Comparison of ENCODE assay signal across 8 cellular contexts in the genomic region with DNA sequence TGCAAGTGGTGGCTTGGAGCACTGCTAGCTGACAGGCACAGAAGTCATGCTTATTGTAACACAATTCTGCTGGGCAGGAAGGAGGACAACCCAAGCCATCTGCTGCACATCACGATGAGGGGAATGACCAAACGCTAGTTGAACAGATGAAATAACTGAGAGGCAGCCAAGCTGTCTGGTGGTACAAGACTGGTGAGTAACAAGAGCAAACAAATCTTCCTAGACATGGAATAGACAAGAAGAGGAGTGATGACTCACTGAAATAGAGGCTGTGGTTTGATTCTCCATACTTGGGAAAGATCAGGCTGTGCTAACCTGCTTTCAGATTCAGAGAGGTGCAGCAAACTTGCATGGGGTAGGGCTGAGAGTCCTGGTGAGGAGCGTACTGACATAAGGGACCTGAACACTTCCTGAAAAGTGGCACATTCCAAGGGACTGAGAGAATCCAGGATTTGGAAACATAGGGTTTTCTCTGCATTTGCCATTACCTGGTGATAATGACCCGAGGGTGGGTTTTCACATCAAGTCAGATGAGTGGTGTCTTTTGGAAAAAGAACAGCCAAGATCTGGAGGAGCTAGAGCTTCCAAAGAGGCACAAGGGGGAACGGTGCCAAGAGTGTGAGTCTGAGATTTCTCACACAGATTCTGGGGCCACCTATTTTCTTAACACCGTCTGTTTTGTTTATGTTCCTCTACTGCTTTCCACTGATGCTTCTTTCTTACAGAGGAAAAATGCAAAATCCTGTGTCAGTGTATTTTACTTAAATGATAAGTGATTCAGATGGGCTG.
A peak's percentile ranks its signal among the peaks of the same experiment; 100 is the strongest.
DNase-seq lines count a peak whose midpoint lies in the region; ATAC-seq and TF ChIP-seq lines count a peak whose summit lies in the region.

No MANE protein-coding gene starts in this region.

- H3K4me3 ChIP-seq in HFF-Myc (replicated peaks; ENCODE audit: low read depth, low read length) (no peak overlapping the region), gastroesophageal sphincter (no peak overlapping the region)

- H3K4me1 ChIP-seq in gastroesophageal sphincter = peaks cover 0 to 6% (median 0%) of the 10 kb centered on the region in 3 donors

- DNase-seq in A172 (ENCODE audit: low spot score) (peak; percentile 82), HFF-Myc (ENCODE audit: extremely low read depth, low read depth) (peak; percentile 30), T1000 (lab: John Stamatoyannopoulos, UW) (peak; percentile 18), NCI-H526 treated with DMSO at 0.1 percent for 48 hours (lab: John Stamatoyannopoulos, UW) (no peak), GF-D8 (lab: John Stamatoyannopoulos, UW) (no peak)
- DNase-seq in activated CD8-positive, alpha-beta memory T cell treated with anti-CD3 and anti-CD28 coated beads for 24 hours = no peak

- no peaks in the 10 kb centered on the region for H3K9me3 ChIP-seq in gastroesophageal sphincter

- no peaks in the 10 kb centered on the region for H3K36me3 ChIP-seq in gastroesophageal sphincter

- no peak overlapping the region for H3K27ac ChIP-seq in gastroesophageal sphincter

- TF ChIP-seq EP300 in gastroesophageal sphincter (IDR thresholded peaks at IDR 0.05) = no peak

- no peak for TF ChIP-seq POLR2A in gastroesophageal sphincter (IDR thresholded peaks at IDR 0.05)

- H3K27me3 ChIP-seq in gastroesophageal sphincter = no peaks in the 10 kb centered on the region

- 60 to 71% methylated on average over 4 to 6 of the region's 6 CpGs for WGBS in gastroesophageal sphincter (ENCODE audit: low coverage in 1 of 2), 2 donors

- no peak for TF ChIP-seq CTCF in HFF-Myc (IDR thresholded peaks at IDR 0.05; ENCODE audit: low read depth, low read length, missing control alignments)
- no peak for TF ChIP-seq CTCF in gastroesophageal sphincter (IDR thresholded peaks at IDR 0.05)

- ATAC-seq in gastroesophageal sphincter (peak; percentile 89), GM18870 (IDR thresholded peaks at IDR 0.05; ENCODE audit: unreplicated experiment) (no peak)

Comparison
In these comparisons a context has a peak if more than half of its experiments do, and no peak if none do; other contexts are left out.
1. DNase-seq: peak in A172 (single experiment), HFF-Myc (single experiment) and T1000 (single experiment); none in activated CD8-positive, alpha-beta memory T cell treated with anti-CD3 and anti-CD28 coated beads for 24 hours (single experiment), NCI-H526 treated with DMSO at 0.1 percent for 48 hours (single experiment) and GF-D8 (single experiment).